8 cellular contexts compared by ENCODE assay signal in genomic region chr1:156499194-156499702, GRCh38. TPM values are rescaled to one million over a fixed set of nuclear protein-coding genes. Genes with fewer than 3 reads are reported as not detected.
A peak's percentile ranks its signal among the peaks of the same experiment; 100 is the strongest.
DNase-seq lines count a peak whose midpoint lies in the region; ATAC-seq and TF ChIP-seq lines count a peak whose summit lies in the region.

No MANE protein-coding gene starts in this region.

- WGBS in mesodermal cell (ENCODE audit: insufficient coverage in 2 of 2), 2 experiments = 0% methylated on average over 3 of the region's 10 CpGs; no CpG with 5 or more reads in 1 of the 2 experiments

- H2AFZ ChIP-seq in ACC112 (ENCODE audit: low read length, unreplicated experiment) = no peak overlapping the region

- no peaks in the 10 kb centered on the region for H3K36me3 ChIP-seq in ACC112 (ENCODE audit: insufficient read depth, low read length)
- peaks cover 5% of the 10 kb centered on the region for H3K36me3 ChIP-seq in brain microvascular endothelial cell (replicated peaks)
- H3K36me3 ChIP-seq in mesodermal cell (ENCODE audit: control insufficient read depth, insufficient read depth, low read length) = peaks cover 20% of the 10 kb centered on the region

- H3K27ac ChIP-seq in ACC112 (ENCODE audit: low read depth, low read length) = peak overlapping the region; percentile 44
- peak overlapping the region; percentile 47 for H3K27ac ChIP-seq in brain microvascular endothelial cell
- H3K27ac ChIP-seq in mesodermal cell (ENCODE audit: low read depth, low read length, severe bottlenecking) = peak overlapping the region; percentile 33

- peak overlapping the region; percentile 98 for H3K4me3 ChIP-seq in ACC112 (ENCODE audit: low read depth, low read length)
- H3K4me3 ChIP-seq in brain microvascular endothelial cell (ENCODE audit: low read depth, low read length) = peak overlapping the region; percentile 95
- peak overlapping the region; percentile 97 for H3K4me3 ChIP-seq in mesodermal cell (ENCODE audit: extremely low read depth, insufficient read depth, low read length, poor library complexity, severe bottlenecking)

- DNase-seq in HT-29 (ENCODE audit: low spot score) (peak; percentile 21), brain microvascular endothelial cell (no peak)
- no peak for DNase-seq in stimulated activated CD4-positive, alpha-beta T cell treated with anti-CD3 and anti-CD28 coated beads, Interleukin-4, amount 100 ng/mL, for 24 hours

- H3K9me3 ChIP-seq in mesodermal cell (ENCODE audit: control insufficient read depth, low read length) = no peaks in the 10 kb centered on the region

- no peaks in the 10 kb centered on the region for H3K27me3 ChIP-seq in ACC112 (ENCODE audit: insufficient read depth, low read length)
- no peaks in the 10 kb centered on the region for H3K27me3 ChIP-seq in brain microvascular endothelial cell (replicated peaks)

- in situ Hi-C loops in brain microvascular endothelial cell (cut with HindIII; ENCODE audit: low pct_ligation_motif_present, low sequenced_read_pairs) = no loop called here

- ATAC-seq in GM18502 (IDR thresholded peaks at IDR 0.05; ENCODE audit: poor library complexity, unreplicated experiment) (no peak), GM21360 (IDR thresholded peaks at IDR 0.05; ENCODE audit: unreplicated experiment) (no peak), HG02798 (IDR thresholded peaks at IDR 0.05; ENCODE audit: poor library complexity, unreplicated experiment) (no peak)

- H3K4me1 ChIP-seq in ACC112 (ENCODE audit: control insufficient read depth, insufficient read depth, low read length, unreplicated experiment) (peaks cover 65% of the 10 kb centered on the region), mesodermal cell (ENCODE audit: control insufficient read depth, insufficient read depth, low read length, poor library complexity, severe bottlenecking) (peaks cover 62% of the 10 kb centered on the region)

- TF ChIP-seq CTCF in brain microvascular endothelial cell (IDR thresholded peaks at IDR 0.05; ENCODE audit: low read depth, low read length, missing control alignments) = no peak

- peaks cover 62% of the 10 kb centered on the region for H3K79me2 ChIP-seq in ACC112 (ENCODE audit: control insufficient read depth, insufficient read depth, low read length, unreplicated experiment)

RNA-seq across cellular contexts. Expression of gene MEF2D, which starts 1.3 kb away (rescaled TPM):
- 17.8 and 27.4 TPM in 2 replicates for total RNA-seq in HT-29 (2014; rRNA removed; shearing (Covaris generic))
- 29.5 TPM for polyA plus RNA-seq in mesodermal cell (2013, experiment 1 of 2)
- 23.9 TPM for polyA plus RNA-seq in mesodermal cell (2013, experiment 2 of 2)
